In the genomic region with DNA sequence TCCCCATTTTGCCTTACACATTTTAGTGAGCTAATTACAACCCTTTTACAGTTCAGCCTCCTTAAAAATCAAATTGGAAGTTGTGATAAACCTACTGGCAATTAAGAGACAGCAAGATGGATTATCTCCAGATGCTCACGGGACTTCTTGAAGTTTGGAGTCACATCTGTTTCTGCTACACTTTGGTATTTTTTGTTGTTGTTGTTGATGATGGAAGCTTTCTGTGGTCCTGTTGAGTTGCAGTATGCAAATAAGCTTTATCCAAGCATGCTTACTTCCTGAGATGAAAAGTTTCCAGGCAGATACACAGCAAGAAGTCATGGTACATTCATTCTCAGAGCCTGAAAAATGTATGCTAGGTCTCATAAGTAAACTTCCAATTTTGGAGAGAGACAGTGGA, we compare ENCODE assay signal across 30 cellular contexts.
"Had no signal": no experiment of that assay in that cellular context is flagged by ENCODE, and none has a peak within 500 bp of the region (broad histone marks: within the 10 kb centered on the region; RNA-seq: fewer than 3 reads in every experiment).

No MANE protein-coding gene starts in this region.

- H3K36me3 ChIP-seq: brain microvascular endothelial cell, gastrocnemius medialis, neutrophil, ovary, prostate gland, right atrium auricular region, upper lobe of left lung, WERI-Rb-1 had no signal

- H3K27me3 Mint-ChIP-seq: activated naive CD8-positive, alpha-beta T cell treated with anti-CD3 and anti-CD28 coated beads, Interleukin-2, amount 50 U/mL, for 24 hours; central memory CD8-positive, alpha-beta T cell had no signal

- H3K27ac ChIP-seq: brain microvascular endothelial cell, dorsolateral prefrontal cortex, epithelial cell of prostate, gastrocnemius medialis, neutrophil, ovary, prostate gland, right atrium auricular region, upper lobe of left lung, WERI-Rb-1 had no signal

- H3K4me1 ChIP-seq: gastrocnemius medialis, prostate gland, right atrium auricular region, upper lobe of left lung had no signal

- DNase-seq: activated CD4-positive, alpha-beta T cell treated with anti-CD3 and anti-CD28 coated beads for 1 hour; activated CD4-positive, alpha-beta T cell treated with anti-CD3 and anti-CD28 coated beads, Interleukin-2, amount 50 U/mL, for 1 hour; activated CD8-positive, alpha-beta T cell treated with anti-CD3 and anti-CD28 coated beads, Interleukin-2, amount 10 ng/mL, durations not matched to agents 7 days and 5 days; activated gamma-delta T cell; activated naive CD4-positive, alpha-beta T cell treated with anti-CD3 and anti-CD28 coated beads, Interleukin-2, amount 50 U/mL, for 16 hours; activated naive CD8-positive, alpha-beta T cell treated with anti-CD3 and anti-CD28 coated beads, Interleukin-2, amount 50 U/mL, for 24 hours; anterior cingulate cortex; brain microvascular endothelial cell; dorsolateral prefrontal cortex; gastrocnemius medialis; hippocampal formation; left ventricle myocardium superior; mammary epithelial cell; midbrain; ovary; stimulated activated CD4-positive, alpha-beta T cell treated with anti-CD3 and anti-CD28 coated beads, Interleukin-4, amount 100 ng/mL, for 24 hours; stimulated activated naive CD4-positive, alpha-beta T cell treated with Interleukin-2 at 50 U/mL for 16 hours; T-helper 1 cell; upper lobe of left lung; WERI-Rb-1 had no signal

- H3K27ac Mint-ChIP-seq: activated CD8-positive, alpha-beta T cell treated with anti-CD3 and anti-CD28 coated beads, Interleukin-2, amount 10 ng/mL, durations not matched to agents 7 days and 5 days; activated naive CD8-positive, alpha-beta T cell treated with anti-CD3 and anti-CD28 coated beads, Interleukin-2, amount 50 U/mL, for 24 hours; activated T-helper 1 cell treated with anti-CD3 and anti-CD28 coated beads, Interleukin-12 subunit alpha, Interleukin-12 subunit beta, Interleukin-2, Interleukin-4 antibody, amounts not matched to agents 30 ng/mL and 10 ng/mL and 1 ng/mL, durations not matched to agents 14 hours and 24 hours and 36 hours had no signal

- H3K9me3 ChIP-seq: gastrocnemius medialis, neutrophil, ovary, prostate gland, right atrium auricular region, upper lobe of left lung had no signal

- H3K4me3 ChIP-seq: dorsolateral prefrontal cortex, gastrocnemius medialis, ovary, prostate gland, right atrium auricular region, upper lobe of left lung had no signal

- H3K4me1 Mint-ChIP-seq: activated naive CD8-positive, alpha-beta T cell treated with anti-CD3 and anti-CD28 coated beads, Interleukin-2, amount 50 U/mL, for 24 hours; central memory CD8-positive, alpha-beta T cell; nephron had no signal

- H3K9me3 Mint-ChIP-seq: activated naive CD8-positive, alpha-beta T cell treated with anti-CD3 and anti-CD28 coated beads, Interleukin-2, amount 50 U/mL, for 24 hours; activated T-helper 1 cell treated with anti-CD3 and anti-CD28 coated beads, Interleukin-12 subunit alpha, Interleukin-12 subunit beta, Interleukin-2, Interleukin-4 antibody, amounts not matched to agents 30 ng/mL and 10 ng/mL and 1 ng/mL, durations not matched to agents 14 hours and 24 hours and 36 hours; central memory CD8-positive, alpha-beta T cell; nephron had no signal

- H3K27me3 ChIP-seq: brain microvascular endothelial cell, gastrocnemius medialis, neutrophil, ovary, right atrium auricular region, upper lobe of left lung had no signal

- ATAC-seq: activated CD8-positive, alpha-beta T cell treated with anti-CD3 and anti-CD28 coated beads, Interleukin-2, amount 10 ng/mL, durations not matched to agents 7 days and 5 days; activated naive CD8-positive, alpha-beta T cell treated with anti-CD3 and anti-CD28 coated beads, Interleukin-2, amount 50 U/mL, for 24 hours; gastrocnemius medialis; left ventricle myocardium superior had no signal

- FAIRE-seq: colon, islet of Langerhans, TTC549 had no signal

- H3K4me3 Mint-ChIP-seq: activated CD8-positive, alpha-beta T cell treated with anti-CD3 and anti-CD28 coated beads, Interleukin-2, amount 10 ng/mL, durations not matched to agents 7 days and 5 days; activated naive CD8-positive, alpha-beta T cell treated with anti-CD3 and anti-CD28 coated beads, Interleukin-2, amount 50 U/mL, for 24 hours; activated T-helper 1 cell treated with anti-CD3 and anti-CD28 coated beads, Interleukin-12 subunit alpha, Interleukin-12 subunit beta, Interleukin-2, Interleukin-4 antibody, amounts not matched to agents 30 ng/mL and 10 ng/mL and 1 ng/mL, durations not matched to agents 14 hours and 24 hours and 36 hours; central memory CD8-positive, alpha-beta T cell; nephron had no signal
